27 cellular contexts compared by ENCODE assay signal in genomic region chr19:15128162-15128770, GRCh38. TPM values are rescaled to one million over a fixed set of nuclear protein-coding genes. Genes with fewer than 3 reads are reported as not detected.
DNase-seq lines count a peak whose midpoint lies in the region; ATAC-seq, FAIRE-seq and TF ChIP-seq lines count a peak whose summit lies in the region.
"Had no signal": no experiment of that assay in that cellular context is flagged by ENCODE, and none has a peak within 500 bp of the region (broad histone marks: within the 10 kb centered on the region; RNA-seq: fewer than 3 reads in every experiment).

No MANE protein-coding gene starts in this region.

- FAIRE-seq in GM19239 (lab: Jason Lieb, UNC), result no peak
- FAIRE-seq: A549, GM12892, H1, HTR-8/SVneo had no signal

- H3K27me3 ChIP-seq in Karpas-422 (ENCODE audit: low read length), result no peaks in the 10 kb centered on the region
- H3K27me3 ChIP-seq in colonic mucosa, result no peaks in the 10 kb centered on the region

- no peaks in the 10 kb centered on the region for H3K9me2 ChIP-seq in Karpas-422 (replicated peaks; ENCODE audit: insufficient read depth, low read length)
- H3K9me2 ChIP-seq: SK-N-SH had no signal

- H2AFZ ChIP-seq in Karpas-422 (ENCODE audit: low read length), result no peak overlapping the region

- H3K9ac ChIP-seq in Karpas-422 (ENCODE audit: low read length) (no peak overlapping the region), colonic mucosa (ENCODE audit: low read depth in 2 of 2, low read length in 2 of 2) (no peak overlapping the region)
- H3K9ac ChIP-seq: SK-N-SH had no signal

- peaks cover 17% of the 10 kb centered on the region; the same call in 1 of the 2 replicates for H3K79me2 ChIP-seq in Karpas-422 (ENCODE audit: low read length)

- TF ChIP-seq CTCF in colonic mucosa (IDR thresholded peaks at IDR 0.05), result no peak

- DNase-seq in activated effector memory CD4-positive, alpha-beta T cell treated with anti-CD3 and anti-CD28 coated beads, Interleukin-2, amount 50 U/mL, for 16 hours, result peak; percentile 25
- DNase-seq in activated effector memory CD4-positive, alpha-beta T cell treated with Interleukin-2 at 50 U/mL for 16 hours, result no peak
- DNase-seq in Karpas-422, result peak; percentile 4
- DNase-seq in colonic mucosa, result peak; percentile 50
- no peak for DNase-seq in Ammon's horn (ENCODE audit: low spot score)
- no peak for DNase-seq in GM19239 (ENCODE audit: insufficient read length, low spot score)
- DNase-seq: CD8-positive, alpha-beta memory T cell; DMS 273 treated with DMSO at 0.1 percent for 48 hours; DND-41; HCEC 1CT; KG1; NCI-H1048; NCI-H1417 treated with DMSO at 0.1 percent for 48 hours; NCI-H1694 treated with DMSO at 0.1 percent for 48 hours; NCI-H2081; NCI-H2171; NCI-H226; NCI-H510A; SK-N-SH; SW 1271 had no signal

- H3K9me3 ChIP-seq in Karpas-422 (ENCODE audit: low read length) (no peaks in the 10 kb centered on the region), colonic mucosa (no peaks in the 10 kb centered on the region)
- H3K9me3 ChIP-seq: A549, SK-N-SH had no signal

- ATAC-seq in HG03460 (IDR thresholded peaks at IDR 0.05; ENCODE audit: unreplicated experiment), result no peak
- ATAC-seq: A549 had no signal

- H3K4me1 ChIP-seq in Karpas-422 (ENCODE audit: low read length) (peaks cover 12% of the 10 kb centered on the region), colonic mucosa (peaks cover 7% of the 10 kb centered on the region)

- H3K36me3 ChIP-seq in Karpas-422 (ENCODE audit: insufficient read depth, low read length) (no peaks in the 10 kb centered on the region), colonic mucosa (no peaks in the 10 kb centered on the region)

- no peak overlapping the region for H3K4me2 ChIP-seq in Karpas-422 (ENCODE audit: low read depth, low read length, poor library complexity, severe bottlenecking)
- H3K4me2 ChIP-seq: A549, SK-N-SH had no signal

- no peak overlapping the region for H3K4me3 ChIP-seq in Karpas-422 (ENCODE audit: low read length)
- H3K4me3 ChIP-seq in colonic mucosa, result no peak overlapping the region
- H3K4me3 ChIP-seq: A549 had no signal

- no peaks in the 10 kb centered on the region for H4K20me1 ChIP-seq in Karpas-422 (ENCODE audit: insufficient read depth, low read depth, low read length)

- intact Hi-C loops in colonic mucosa (cut with DNase I), result no loop called here

- no peak overlapping the region for H3K27ac ChIP-seq in Karpas-422 (ENCODE audit: low read length)
- H3K27ac ChIP-seq in colonic mucosa, result peak overlapping the region; percentile 12
- H3K27ac ChIP-seq: A549, C4-2B had no signal

RNA-seq across cellular contexts. Expression of gene SYDE1, which starts 21.1 kb away (rescaled TPM):
- not detected in 2 replicates for total RNA-seq in Karpas-422 (2014; rRNA removed; shearing (Covaris generic); ENCODE audit: low replicate concordance)
- total RNA-seq in colonic mucosa, result 1 to 10 TPM; 1.8 to 5.8 TPM
- total RNA-seq: B cell had no signal

RNA-seq across cellular contexts. Expression of gene OR1I1, which starts 46.3 kb away (rescaled TPM):
- total RNA-seq in Karpas-422 (2014; rRNA removed; shearing (Covaris generic); ENCODE audit: low replicate concordance), result not detected in 2 replicates
- total RNA-seq in colonic mucosa, result not detected
- total RNA-seq: B cell; CD8-positive, alpha-beta memory T cell; H1 had no signal

Comparison
In these comparisons a context has a peak if more than half of its experiments do, and no peak if none do; other contexts are left out.
1. DNase-seq: peak in activated effector memory CD4-positive, alpha-beta T cell treated with anti-CD3 and anti-CD28 coated beads, Interleukin-2, amount 50 U/mL, for 16 hours (single experiment), Karpas-422 (single experiment) and colonic mucosa (single experiment); none in activated effector memory CD4-positive, alpha-beta T cell treated with Interleukin-2 at 50 U/mL for 16 hours (single experiment), Ammon's horn (single experiment) and GM19239 (single experiment).